2 cellular contexts compared by ENCODE assay signal in genomic region chr17:7034955-7035590, GRCh38.
TF ChIP-seq lines count a peak whose summit lies in the region.

No MANE protein-coding gene starts in this region.

TF ChIP-seq in IMR-90, 13 proteins besides CTCF, POLR2A, EP300 and RAD21:
- TF ChIP-seq BHLHE40 (IDR thresholded peaks at IDR 0.05; ENCODE audit: low read depth, low read length) (no peak), FOS (IDR thresholded peaks at IDR 0.05; ENCODE audit: low read depth, low read length) (no peak), CEBPB (IDR thresholded peaks at IDR 0.05; ENCODE audit: low read depth, low read length) (no peak), NFE2L2 (IDR thresholded peaks at IDR 0.05; ENCODE audit: low read depth, low read length) (no peak), MAZ (IDR thresholded peaks at IDR 0.05; ENCODE audit: borderline replicate concordance, low read depth, low read length) (no peak), CHD1 (IDR thresholded peaks at IDR 0.05; ENCODE audit: low read depth, low read length) (no peak), RCOR1 (IDR thresholded peaks at IDR 0.05; ENCODE audit: insufficient replicate concordance, low read length) (no peak)
- TF ChIP-seq, protein P1, sequence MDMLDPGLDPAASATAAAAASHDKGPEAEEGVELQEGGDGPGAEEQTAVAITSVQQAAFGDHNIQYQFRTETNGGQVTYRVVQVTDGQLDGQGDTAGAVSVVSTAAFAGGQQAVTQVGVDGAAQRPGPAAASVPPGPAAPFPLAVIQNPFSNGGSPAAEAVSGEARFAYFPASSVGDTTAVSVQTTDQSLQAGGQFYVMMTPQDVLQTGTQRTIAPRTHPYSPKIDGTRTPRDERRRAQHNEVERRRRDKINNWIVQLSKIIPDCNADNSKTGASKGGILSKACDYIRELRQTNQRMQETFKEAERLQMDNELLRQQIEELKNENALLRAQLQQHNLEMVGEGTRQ (IDR thresholded peaks at IDR 0.05; ENCODE audit: low read depth, low read length), result no peak

TF ChIP-seq in HepG2, 621 proteins besides CTCF, POLR2A, EP300 and RAD21 (continues in another document):
- TF ChIP-seq POLR2AphosphoS5 (IDR thresholded peaks at IDR 0.05; ENCODE audit: low read depth, low read length) (peak; percentile 54), ZSCAN30 (CRISPR knock-in tag; IDR thresholded peaks at IDR 0.05) (peak; percentile 21; the same call in 1 of the 2 replicates), KLF9 (CRISPR knock-in tag; IDR thresholded peaks at IDR 0.05; ENCODE audit: low read depth) (0 out of 2 replicates have a peak, but pooled peaks have one; percentile 13), ARID5B (CRISPR knock-in tag; IDR thresholded peaks at IDR 0.05) (0 out of 2 replicates have a peak, but pooled peaks have one; percentile 9), ZFP36L1 (CRISPR knock-in tag; IDR thresholded peaks at IDR 0.05) (no peak), ZC3H4 (CRISPR knock-in tag; IDR thresholded peaks at IDR 0.05; ENCODE audit: borderline replicate concordance) (peak; percentile 60; the same call in 1 of the 2 replicates), BCL3 (CRISPR knock-in tag; IDR thresholded peaks at IDR 0.05) (no peak), KDM2A (CRISPR knock-in tag; IDR thresholded peaks at IDR 0.05; ENCODE audit: borderline replicate concordance, low read depth) (no peak), FUBP1 (CRISPR knock-in tag; IDR thresholded peaks at IDR 0.05; ENCODE audit: borderline replicate concordance) (0 out of 2 replicates have a peak, but pooled peaks have one; percentile 45), HDAC1 (CRISPR knock-in tag; IDR thresholded peaks at IDR 0.05) (peak; percentile 4; the same call in 1 of the 2 replicates), ZNF207 (IDR thresholded peaks at IDR 0.05; ENCODE audit: borderline replicate concordance) (no peak), DNMT1 (CRISPR knock-in tag; IDR thresholded peaks at IDR 0.05) (0 out of 2 replicates have a peak, but pooled peaks have one; percentile 44), RBAK (CRISPR knock-in tag; IDR thresholded peaks at IDR 0.05) (0 out of 2 replicates have a peak, but pooled peaks have one; percentile 52), ZNF772 (CRISPR knock-in tag; IDR thresholded peaks at IDR 0.05) (peak; percentile 26; the same call in 1 of the 2 replicates), HMG20B (CRISPR knock-in tag; conservative IDR thresholded peaks at IDR 0.05) (no peak), ZNF572 (CRISPR knock-in tag; IDR thresholded peaks at IDR 0.05) (peak; percentile 68; the same call in 1 of the 2 replicates), PITX1 (CRISPR knock-in tag; IDR thresholded peaks at IDR 0.05) (0 out of 2 replicates have a peak, but pooled peaks have one; percentile 2), ESRRA (CRISPR knock-in tag; IDR thresholded peaks at IDR 0.05; ENCODE audit: low read depth) (0 out of 2 replicates have a peak, but pooled peaks have one; percentile 30), NAIF1 (CRISPR knock-in tag; IDR thresholded peaks at IDR 0.05; ENCODE audit: borderline replicate concordance) (no peak), ZNF333 (CRISPR knock-in tag; IDR thresholded peaks at IDR 0.05; ENCODE audit: borderline replicate concordance) (0 out of 2 replicates have a peak, but pooled peaks have one; percentile 9), KLF12 (CRISPR knock-in tag; IDR thresholded peaks at IDR 0.05; ENCODE audit: borderline replicate concordance) (no peak), ZNF7 (CRISPR knock-in tag; IDR thresholded peaks at IDR 0.05) (0 out of 2 replicates have a peak, but pooled peaks have one; percentile 33), ETV6 (CRISPR knock-in tag; conservative IDR thresholded peaks at IDR 0.05) (peak; percentile 29; the same call in 1 of the 2 replicates)
- TF ChIP-seq, protein P2, sequence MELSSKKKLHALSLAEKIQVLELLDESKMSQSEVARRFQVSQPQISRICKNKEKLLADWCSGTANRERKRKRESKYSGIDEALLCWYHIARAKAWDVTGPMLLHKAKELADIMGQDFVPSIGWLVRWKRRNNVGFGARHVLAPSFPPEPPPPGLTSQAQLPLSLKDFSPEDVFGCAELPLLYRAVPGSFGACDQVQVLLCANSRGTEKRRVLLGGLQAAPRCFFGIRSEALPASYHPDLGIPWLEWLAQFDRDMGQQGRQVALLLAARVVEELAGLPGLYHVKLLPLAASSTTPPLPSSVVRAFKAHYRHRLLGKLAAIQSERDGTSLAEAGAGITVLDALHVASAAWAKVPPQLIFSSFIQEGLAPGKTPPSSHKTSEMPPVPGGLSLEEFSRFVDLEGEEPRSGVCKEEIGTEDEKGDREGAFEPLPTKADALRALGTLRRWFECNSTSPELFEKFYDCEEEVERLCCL (CRISPR knock-in tag; IDR thresholded peaks at IDR 0.05; ENCODE audit: borderline replicate concordance), result peak; percentile 44; the same call in 1 of the 2 replicates
- TF ChIP-seq, protein P3, sequence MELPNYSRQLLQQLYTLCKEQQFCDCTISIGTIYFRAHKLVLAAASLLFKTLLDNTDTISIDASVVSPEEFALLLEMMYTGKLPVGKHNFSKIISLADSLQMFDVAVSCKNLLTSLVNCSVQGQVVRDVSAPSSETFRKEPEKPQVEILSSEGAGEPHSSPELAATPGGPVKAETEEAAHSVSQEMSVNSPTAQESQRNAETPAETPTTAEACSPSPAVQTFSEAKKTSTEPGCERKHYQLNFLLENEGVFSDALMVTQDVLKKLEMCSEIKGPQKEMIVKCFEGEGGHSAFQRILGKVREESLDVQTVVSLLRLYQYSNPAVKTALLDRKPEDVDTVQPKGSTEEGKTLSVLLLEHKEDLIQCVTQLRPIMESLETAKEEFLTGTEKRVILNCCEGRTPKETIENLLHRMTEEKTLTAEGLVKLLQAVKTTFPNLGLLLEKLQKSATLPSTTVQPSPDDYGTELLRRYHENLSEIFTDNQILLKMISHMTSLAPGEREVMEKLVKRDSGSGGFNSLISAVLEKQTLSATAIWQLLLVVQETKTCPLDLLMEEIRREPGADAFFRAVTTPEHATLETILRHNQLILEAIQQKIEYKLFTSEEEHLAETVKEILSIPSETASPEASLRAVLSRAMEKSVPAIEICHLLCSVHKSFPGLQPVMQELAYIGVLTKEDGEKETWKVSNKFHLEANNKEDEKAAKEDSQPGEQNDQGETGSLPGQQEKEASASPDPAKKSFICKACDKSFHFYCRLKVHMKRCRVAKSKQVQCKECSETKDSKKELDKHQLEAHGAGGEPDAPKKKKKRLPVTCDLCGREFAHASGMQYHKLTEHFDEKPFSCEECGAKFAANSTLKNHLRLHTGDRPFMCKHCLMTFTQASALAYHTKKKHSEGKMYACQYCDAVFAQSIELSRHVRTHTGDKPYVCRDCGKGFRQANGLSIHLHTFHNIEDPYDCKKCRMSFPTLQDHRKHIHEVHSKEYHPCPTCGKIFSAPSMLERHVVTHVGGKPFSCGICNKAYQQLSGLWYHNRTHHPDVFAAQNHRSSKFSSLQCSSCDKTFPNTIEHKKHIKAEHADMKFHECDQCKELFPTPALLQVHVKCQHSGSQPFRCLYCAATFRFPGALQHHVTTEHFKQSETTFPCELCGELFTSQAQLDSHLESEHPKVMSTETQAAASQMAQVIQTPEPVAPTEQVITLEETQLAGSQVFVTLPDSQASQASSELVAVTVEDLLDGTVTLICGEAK (IDR thresholded peaks at IDR 0.05), result no peak
- TF ChIP-seq, protein P3 (CRISPR knock-in tag; IDR thresholded peaks at IDR 0.05), result 0 out of 2 replicates have a peak, but pooled peaks have one; percentile 17
- TF ChIP-seq, protein P4, sequence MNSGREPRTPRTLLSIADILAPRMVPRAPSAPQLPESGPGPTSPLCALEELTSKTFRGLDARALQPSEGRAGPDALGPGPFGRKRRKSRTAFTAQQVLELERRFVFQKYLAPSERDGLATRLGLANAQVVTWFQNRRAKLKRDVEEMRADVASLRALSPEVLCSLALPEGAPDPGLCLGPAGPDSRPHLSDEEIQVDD (CRISPR knock-in tag; IDR thresholded peaks at IDR 0.05; ENCODE audit: borderline replicate concordance), result 0 out of 2 replicates have a peak, but pooled peaks have one; percentile 26
- TF ChIP-seq, protein P5, sequence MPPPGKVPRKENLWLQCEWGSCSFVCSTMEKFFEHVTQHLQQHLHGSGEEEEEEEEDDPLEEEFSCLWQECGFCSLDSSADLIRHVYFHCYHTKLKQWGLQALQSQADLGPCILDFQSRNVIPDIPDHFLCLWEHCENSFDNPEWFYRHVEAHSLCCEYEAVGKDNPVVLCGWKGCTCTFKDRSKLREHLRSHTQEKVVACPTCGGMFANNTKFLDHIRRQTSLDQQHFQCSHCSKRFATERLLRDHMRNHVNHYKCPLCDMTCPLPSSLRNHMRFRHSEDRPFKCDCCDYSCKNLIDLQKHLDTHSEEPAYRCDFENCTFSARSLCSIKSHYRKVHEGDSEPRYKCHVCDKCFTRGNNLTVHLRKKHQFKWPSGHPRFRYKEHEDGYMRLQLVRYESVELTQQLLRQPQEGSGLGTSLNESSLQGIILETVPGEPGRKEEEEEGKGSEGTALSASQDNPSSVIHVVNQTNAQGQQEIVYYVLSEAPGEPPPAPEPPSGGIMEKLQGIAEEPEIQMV (CRISPR knock-in tag; IDR thresholded peaks at IDR 0.05; ENCODE audit: low read depth), result 0 out of 2 replicates have a peak, but pooled peaks have one; percentile 10
- TF ChIP-seq, protein P6, sequence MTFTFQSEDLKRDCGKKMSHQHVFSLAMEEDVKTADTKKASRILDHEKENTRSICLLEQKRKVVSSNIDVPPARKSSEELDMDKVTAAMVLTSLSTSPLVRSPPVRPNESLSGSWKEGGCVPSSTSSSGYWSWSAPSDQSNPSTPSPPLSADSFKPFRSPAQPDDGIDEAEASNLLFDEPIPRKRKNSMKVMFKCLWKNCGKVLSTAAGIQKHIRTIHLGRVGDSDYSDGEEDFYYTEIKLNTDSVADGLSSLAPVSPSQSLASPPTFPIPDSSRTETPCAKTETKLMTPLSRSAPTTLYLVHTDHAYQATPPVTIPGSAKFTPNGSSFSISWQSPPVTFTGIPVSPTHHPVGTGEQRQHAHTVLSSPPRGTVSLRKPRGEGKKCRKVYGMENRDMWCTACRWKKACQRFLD (CRISPR knock-in tag; IDR thresholded peaks at IDR 0.05; ENCODE audit: borderline replicate concordance), result 0 out of 2 replicates have a peak, but pooled peaks have one; percentile 11
